Comparison of ENCODE assay signal across 8 cellular contexts in genomic region chr6:11232968-11233626, GRCh38. TPM values are rescaled to one million over a fixed set of nuclear protein-coding genes. Genes with fewer than 3 reads are reported as not detected.
DNase-seq lines count a peak whose midpoint lies in the region; ATAC-seq and TF ChIP-seq lines count a peak whose summit lies in the region.

No MANE protein-coding gene starts in this region.

- H3K9me3 ChIP-seq in A673 (ENCODE audit: low read depth, low read length, poor library complexity, severe bottlenecking) = no peaks in the 10 kb centered on the region
- no peaks in the 10 kb centered on the region for H3K9me3 ChIP-seq in Loucy (ENCODE audit: insufficient read depth, low read depth, low read length)
- no peaks in the 10 kb centered on the region for H3K9me3 ChIP-seq in adipocyte (ENCODE audit: control insufficient read depth, low read length)

- H3K9me2 ChIP-seq in Loucy (replicated peaks; ENCODE audit: low read depth, low read length) = no peaks in the 10 kb centered on the region

- H3K4me3 ChIP-seq in A673 (ENCODE audit: low read depth, low read length, poor library complexity, severe bottlenecking) = peak overlapping the region; percentile 60
- H3K4me3 ChIP-seq in Loucy (ENCODE audit: low read length, poor library complexity, severe bottlenecking) = peak overlapping the region; percentile 82
- H3K4me3 ChIP-seq in adipocyte (ENCODE audit: low read length) = peak overlapping the region; percentile 92

- H3K27ac Mint-ChIP-seq in stimulated activated naive CD8-positive, alpha-beta T cell treated with anti-CD3 and anti-CD28 coated beads, Interleukin-15, Interleukin-2, amounts not matched to agents 100 ng/mL and 50 ng/mL, for 24 hours = peak overlapping the region; percentile 95

- no peaks in the 10 kb centered on the region for H3K79me2 ChIP-seq in Loucy (ENCODE audit: insufficient read depth, low read length)

- POLR2A ChIA-PET in A673 (lab: Charles Lee; ENCODE audit: low non-redundant PET) = interaction anchor here (0.6 to 1.2 kb wide), 8 partner anchors 22 to 870 kb away, joined by 3 to 7 read pairs (median 5); no protein-coding TSS in a partner anchor

- H3K27ac ChIP-seq in A673 (ENCODE audit: low read depth, low read length, poor library complexity, severe bottlenecking) = peak overlapping the region; percentile 73

- H3K27me3 Mint-ChIP-seq in stimulated activated naive CD8-positive, alpha-beta T cell treated with anti-CD3 and anti-CD28 coated beads, Interleukin-15, Interleukin-2, amounts not matched to agents 100 ng/mL and 50 ng/mL, for 24 hours = no peaks in the 10 kb centered on the region

- BruUV-seq in A673 (replicated peaks; lab: Mats Ljungman, UMichigan) = TSS peak; percentile 80

- no peak for TF ChIP-seq CTCF in A673 (conservative IDR thresholded peaks at IDR 0.05; ENCODE audit: low read depth, low read length)
- TF ChIP-seq CTCF in Loucy (conservative IDR thresholded peaks at IDR 0.05; ENCODE audit: low read length) = no peak

- H3K36me3 ChIP-seq in A673 (ENCODE audit: insufficient read depth, low read length, poor library complexity, severe bottlenecking) (no peaks in the 10 kb centered on the region), Loucy (ENCODE audit: insufficient read depth, low read length) (no peaks in the 10 kb centered on the region), adipocyte (ENCODE audit: control insufficient read depth, insufficient read depth, low read length, severe bottlenecking) (no peaks in the 10 kb centered on the region)

- H3K27me3 ChIP-seq in A673 (replicated peaks; ENCODE audit: insufficient read depth, low read depth, low read length, poor library complexity) (no peaks in the 10 kb centered on the region), Loucy (ENCODE audit: insufficient read depth, low read length, poor library complexity, severe bottlenecking) (no peaks in the 10 kb centered on the region), adipocyte (replicated peaks; ENCODE audit: control insufficient read depth, insufficient read depth, low read length) (no peaks in the 10 kb centered on the region)

- peaks cover 9% of the 10 kb centered on the region for H3K36me3 Mint-ChIP-seq in stimulated activated naive CD8-positive, alpha-beta T cell treated with anti-CD3 and anti-CD28 coated beads, Interleukin-15, Interleukin-2, amounts not matched to agents 100 ng/mL and 50 ng/mL, for 24 hours (ENCODE audit: low read depth)

- ATAC-seq in GM18511 (IDR thresholded peaks at IDR 0.05; ENCODE audit: unreplicated experiment) = peak; percentile 29

- H4K20me1 ChIP-seq in Loucy (ENCODE audit: insufficient read depth, low read length, poor library complexity, severe bottlenecking) = no peaks in the 10 kb centered on the region

- H3K9ac ChIP-seq in Loucy (ENCODE audit: low read depth, low read length, poor library complexity, severe bottlenecking) (peak overlapping the region; percentile 78), adipocyte (ENCODE audit: low read length) (peak overlapping the region; percentile 87)

- H3K4me1 Mint-ChIP-seq in stimulated activated naive CD8-positive, alpha-beta T cell treated with anti-CD3 and anti-CD28 coated beads, Interleukin-15, Interleukin-2, amounts not matched to agents 100 ng/mL and 50 ng/mL, for 24 hours (ENCODE audit: low read depth) = peaks cover 79% of the 10 kb centered on the region

- intact Hi-C loops in A673 (cut with micrococcal nuclease; ENCODE audit: unreplicated experiment) = loop anchor here (2.0 kb wide), 1 partner anchor 60 kb away; no protein-coding TSS in a partner anchor

- H2AFZ ChIP-seq in Loucy (ENCODE audit: low read length) = peak overlapping the region; percentile 92

- peak overlapping the region; percentile 83 for H3K4me3 Mint-ChIP-seq in stimulated activated naive CD8-positive, alpha-beta T cell treated with anti-CD3 and anti-CD28 coated beads, Interleukin-15, Interleukin-2, amounts not matched to agents 100 ng/mL and 50 ng/mL, for 24 hours

- no peak for DNase-seq in A673 (ENCODE audit: low spot score)
- DNase-seq in adipocyte (ENCODE audit: low read depth) = no peak
- peak; percentile 67 for DNase-seq in iPS-NIHi11 (ENCODE audit: low spot score)
- no peak for DNase-seq in cerebellum (ENCODE audit: low spot score)
- DNase-seq in NK-92 treated with Interleukin-12 subunit alpha and Interleukin-12 subunit beta, amount 100 ng/mL, for 24 hours (lab: John Stamatoyannopoulos, UW) = no peak

- no peaks in the 10 kb centered on the region for H3K9me3 Mint-ChIP-seq in stimulated activated naive CD8-positive, alpha-beta T cell treated with anti-CD3 and anti-CD28 coated beads, Interleukin-15, Interleukin-2, amounts not matched to agents 100 ng/mL and 50 ng/mL, for 24 hours

- peak overlapping the region; percentile 84 for H3K4me2 ChIP-seq in Loucy (ENCODE audit: low read depth, low read length, poor library complexity, severe bottlenecking)

- H3K4me1 ChIP-seq in A673 (ENCODE audit: insufficient read depth, low read length, poor library complexity, severe bottlenecking) = peaks cover 23% of the 10 kb centered on the region
- H3K4me1 ChIP-seq in Loucy (ENCODE audit: insufficient read depth, low read length, poor library complexity, severe bottlenecking) = peaks cover 33% of the 10 kb centered on the region
- H3K4me1 ChIP-seq in adipocyte (ENCODE audit: control insufficient read depth, insufficient read depth, low read length) = peaks cover 45% of the 10 kb centered on the region

- CTCF ChIA-PET in A673 (lab: Charles Lee) = no interaction called here

- no peaks in the 10 kb centered on the region for H3F3A ChIP-seq in Loucy (ENCODE audit: low read depth)

RNA-seq across cellular contexts. Expression of gene NEDD9, which starts 0.6 kb away (rescaled TPM):
- total RNA-seq in A673 (2021) (5.6 and 6.6 TPM in 2 replicates), cerebellum (9.7 TPM)
